14 cellular contexts compared by ENCODE assay signal in the genomic region with DNA sequence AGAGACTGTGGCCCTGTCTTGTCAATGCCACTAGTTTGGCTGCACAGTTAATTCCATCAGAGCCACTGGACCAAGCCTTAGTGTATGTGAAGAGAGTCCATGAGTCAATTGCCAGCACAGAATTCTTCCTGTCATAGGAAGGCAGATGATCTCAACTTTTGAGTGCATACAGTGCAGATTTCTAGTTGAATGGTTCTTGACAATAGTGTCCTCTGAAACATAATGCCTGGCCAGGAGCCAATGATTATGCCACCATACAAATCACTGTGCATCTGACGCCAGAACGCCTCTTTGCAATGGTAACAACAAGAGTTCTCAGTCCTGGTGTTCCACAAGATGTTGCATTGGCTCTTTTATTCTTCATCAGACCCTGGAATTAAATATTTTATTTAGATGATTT. TPM values are rescaled to one million over a fixed set of nuclear protein-coding genes. Genes with fewer than 3 reads are reported as not detected.
DNase-seq lines count a peak whose midpoint lies in the region; ATAC-seq and TF ChIP-seq lines count a peak whose summit lies in the region.
"Had no signal": no experiment of that assay in that cellular context is flagged by ENCODE, and none has a peak within 500 bp of the region (broad histone marks: within the 10 kb centered on the region; RNA-seq: fewer than 3 reads in every experiment).

No MANE protein-coding gene starts in this region.

- no peak overlapping the region for H3K9ac ChIP-seq in PC-3 (ENCODE audit: low read length)
- H3K9ac ChIP-seq: BLaER1 treated with 17β-estradiol and CSF1 and Interleukin-3, amounts not matched to agents 10 nM and 100 nM had no signal

- DNase-seq in DMS53 treated with DMSO at 0.1 percent for 48 hours (lab: John Stamatoyannopoulos, UW; ENCODE audit: unreplicated experiment): peak; percentile 100
- peak; percentile 46 for DNase-seq in NCI-H128 (lab: John Stamatoyannopoulos, UW; ENCODE audit: unreplicated experiment)
- DNase-seq in PC-3: peak; percentile 18
- DNase-seq in activated T-helper 2 cell treated with anti-CD3 and anti-CD28 coated beads, Interferon-gamma antibody, Interleukin-2, Interleukin-4, amounts not matched to agents 10 μg/mL and 5 μg/mL and 100 μg/mL, durations not matched to agents 14 hours and 24 hours and 36 hours (ENCODE audit: low spot score): no peak
- no peak for DNase-seq in activated CD8-positive, alpha-beta memory T cell treated with anti-CD3 and anti-CD28 coated beads for 24 hours
- DNase-seq in effector CD8-positive, alpha-beta T cell (lab: John Stamatoyannopoulos, UW): no peak
- DNase-seq in HUDEP-2 (lab: John Stamatoyannopoulos, UW; ENCODE audit: unreplicated experiment in 76 of 76): no peak
- DNase-seq: activated CD4-positive, alpha-beta memory T cell treated with anti-CD3 and anti-CD28 coated beads for 36 hours; left ventricle myocardium inferior; stimulated activated naive CD4-positive, alpha-beta T cell treated with Interleukin-2 at 50 U/mL for 16 hours; SW 1271 had no signal

- H3K4me2 ChIP-seq in PC-3 (ENCODE audit: low read length): no peak overlapping the region

- no peak overlapping the region for H3K27ac Mint-ChIP-seq in activated T-helper 2 cell treated with anti-CD3 and anti-CD28 coated beads, Interferon-gamma antibody, Interleukin-2, Interleukin-4, amounts not matched to agents 10 μg/mL and 5 μg/mL and 100 μg/mL, durations not matched to agents 14 hours and 24 hours and 36 hours
- H3K27ac Mint-ChIP-seq: activated CD4-positive, alpha-beta memory T cell treated with anti-CD3 and anti-CD28 coated beads for 36 hours had no signal

- no peak overlapping the region for H3K4me3 ChIP-seq in PC-3 (ENCODE audit: low read length)
- H3K4me3 ChIP-seq: BLaER1 treated with 17β-estradiol and CSF1 and Interleukin-3, amounts not matched to agents 10 nM and 100 nM; left ventricle myocardium inferior had no signal

- no peaks in the 10 kb centered on the region for H3F3A ChIP-seq in PC-3 (ENCODE audit: low read length, unreplicated experiment)

- POLR2A ChIA-PET in PC-3 (lab: Charles Lee; ENCODE audit: unreplicated experiment): no interaction called here

- no peaks in the 10 kb centered on the region for H3K9me2 ChIP-seq in PC-3 (replicated peaks; ENCODE audit: low read length)

- no TSS peak for BruUV-seq in PC-3 (replicated peaks; lab: Mats Ljungman, UMichigan)

- H3K4me1 ChIP-seq in PC-3 (ENCODE audit: insufficient read depth, low read length): no peaks in the 10 kb centered on the region
- H3K4me1 ChIP-seq: left ventricle myocardium inferior had no signal

- no peak overlapping the region for H3K27ac ChIP-seq in PC-3 (ENCODE audit: low read length)
- H3K27ac ChIP-seq: left ventricle myocardium inferior had no signal

- H3K27me3 ChIP-seq in PC-3 (ENCODE audit: low read length): peaks cover 2% of the 10 kb centered on the region; the same call in 1 of the 2 replicates

- ATAC-seq in GM21529 (IDR thresholded peaks at IDR 0.05; ENCODE audit: unreplicated experiment) (peak; percentile 31), PC-3 (no peak)

- H3K4me3 Mint-ChIP-seq in activated T-helper 2 cell treated with anti-CD3 and anti-CD28 coated beads, Interferon-gamma antibody, Interleukin-2, Interleukin-4, amounts not matched to agents 10 μg/mL and 5 μg/mL and 100 μg/mL, durations not matched to agents 14 hours and 24 hours and 36 hours (ENCODE audit: low read depth): no peak overlapping the region
- H3K4me3 Mint-ChIP-seq: activated CD4-positive, alpha-beta memory T cell treated with anti-CD3 and anti-CD28 coated beads for 36 hours; neural crest cell had no signal

- peaks cover 64% of the 10 kb centered on the region for H3K27me3 Mint-ChIP-seq in activated T-helper 2 cell treated with anti-CD3 and anti-CD28 coated beads, Interferon-gamma antibody, Interleukin-2, Interleukin-4, amounts not matched to agents 10 μg/mL and 5 μg/mL and 100 μg/mL, durations not matched to agents 14 hours and 24 hours and 36 hours (ENCODE audit: low read depth)

- no peaks in the 10 kb centered on the region for H4K20me1 ChIP-seq in PC-3 (ENCODE audit: low read length)
- H4K20me1 ChIP-seq: BLaER1 treated with 17β-estradiol and CSF1 and Interleukin-3, amounts not matched to agents 10 nM and 100 nM had no signal

- H2AFZ ChIP-seq in PC-3 (ENCODE audit: low read length): no peak overlapping the region

- peaks cover 6% of the 10 kb centered on the region for H3K4me1 Mint-ChIP-seq in activated T-helper 2 cell treated with anti-CD3 and anti-CD28 coated beads, Interferon-gamma antibody, Interleukin-2, Interleukin-4, amounts not matched to agents 10 μg/mL and 5 μg/mL and 100 μg/mL, durations not matched to agents 14 hours and 24 hours and 36 hours (ENCODE audit: low read depth)

- H3K79me2 ChIP-seq in PC-3 (ENCODE audit: low read length): no peaks in the 10 kb centered on the region

- CTCF ChIA-PET in PC-3 (lab: Charles Lee): no interaction called here

- intact Hi-C loops in PC-3 (cut with micrococcal nuclease): no loop called here
- intact Hi-C loops in activated T-helper 2 cell treated with anti-CD3 and anti-CD28 coated beads, Interferon-gamma antibody, Interleukin-2, Interleukin-4, amounts not matched to agents 10 μg/mL and 5 μg/mL and 100 μg/mL, durations not matched to agents 14 hours and 24 hours and 36 hours (cut with micrococcal nuclease): no loop called here

- H3K9me3 Mint-ChIP-seq in activated T-helper 2 cell treated with anti-CD3 and anti-CD28 coated beads, Interferon-gamma antibody, Interleukin-2, Interleukin-4, amounts not matched to agents 10 μg/mL and 5 μg/mL and 100 μg/mL, durations not matched to agents 14 hours and 24 hours and 36 hours: no peaks in the 10 kb centered on the region
- H3K9me3 Mint-ChIP-seq: activated CD4-positive, alpha-beta memory T cell treated with anti-CD3 and anti-CD28 coated beads for 36 hours; neural crest cell had no signal

- no peaks in the 10 kb centered on the region for H3K36me3 Mint-ChIP-seq in activated T-helper 2 cell treated with anti-CD3 and anti-CD28 coated beads, Interferon-gamma antibody, Interleukin-2, Interleukin-4, amounts not matched to agents 10 μg/mL and 5 μg/mL and 100 μg/mL, durations not matched to agents 14 hours and 24 hours and 36 hours (ENCODE audit: low read depth)

- no peaks in the 10 kb centered on the region for H3K9me3 ChIP-seq in PC-3 (ENCODE audit: low read length)
- H3K9me3 ChIP-seq: left ventricle myocardium inferior had no signal

- no peak for TF ChIP-seq CTCF in PC-3 (conservative IDR thresholded peaks at IDR 0.05; ENCODE audit: low read depth, low read length)

- H3K36me3 ChIP-seq in PC-3 (ENCODE audit: low read depth, low read length): no peaks in the 10 kb centered on the region
- H3K36me3 ChIP-seq: BLaER1 treated with 17β-estradiol and CSF1 and Interleukin-3, amounts not matched to agents 10 nM and 100 nM; left ventricle myocardium inferior had no signal

RNA-seq across cellular contexts. Expression of gene NEUROD1, which starts 7.1 kb away (rescaled TPM):
- not detected in 2 replicates for total RNA-seq in PC-3 (2014; rRNA removed)
- total RNA-seq in activated T-helper 2 cell treated with anti-CD3 and anti-CD28 coated beads, Interferon-gamma antibody, Interleukin-2, Interleukin-4, amounts not matched to agents 10 μg/mL and 5 μg/mL and 100 μg/mL, durations not matched to agents 14 hours and 24 hours and 36 hours: not detected in 2 replicates
- total RNA-seq: activated CD4-positive, alpha-beta memory T cell treated with anti-CD3 and anti-CD28 coated beads for 36 hours; left ventricle myocardium inferior had no signal

RNA-seq across cellular contexts. Expression of gene CERKL, which starts 16.3 kb away (rescaled TPM):
- 0.92 and 0.98 TPM in 2 replicates for total RNA-seq in PC-3 (2014; rRNA removed)
- total RNA-seq in activated T-helper 2 cell treated with anti-CD3 and anti-CD28 coated beads, Interferon-gamma antibody, Interleukin-2, Interleukin-4, amounts not matched to agents 10 μg/mL and 5 μg/mL and 100 μg/mL, durations not matched to agents 14 hours and 24 hours and 36 hours: not detected in 2 replicates
- total RNA-seq: activated CD4-positive, alpha-beta memory T cell treated with anti-CD3 and anti-CD28 coated beads for 36 hours; left ventricle myocardium inferior had no signal

Comparison
In these comparisons a context has a peak if more than half of its experiments do, and no peak if none do; other contexts are left out.
1. DNase-seq: peak in DMS53 treated with DMSO at 0.1 percent for 48 hours (single experiment), NCI-H128 (single experiment) and PC-3 (single experiment); none in activated T-helper 2 cell treated with anti-CD3 and anti-CD28 coated beads, Interferon-gamma antibody, Interleukin-2, Interleukin-4, amounts not matched to agents 10 μg/mL and 5 μg/mL and 100 μg/mL, durations not matched to agents 14 hours and 24 hours and 36 hours (single experiment), activated CD8-positive, alpha-beta memory T cell treated with anti-CD3 and anti-CD28 coated beads for 24 hours (single experiment), effector CD8-positive, alpha-beta T cell (single experiment) and HUDEP-2 (0 of 76).